ENCODE assay signal across 9 cellular contexts in the genomic region with DNA sequence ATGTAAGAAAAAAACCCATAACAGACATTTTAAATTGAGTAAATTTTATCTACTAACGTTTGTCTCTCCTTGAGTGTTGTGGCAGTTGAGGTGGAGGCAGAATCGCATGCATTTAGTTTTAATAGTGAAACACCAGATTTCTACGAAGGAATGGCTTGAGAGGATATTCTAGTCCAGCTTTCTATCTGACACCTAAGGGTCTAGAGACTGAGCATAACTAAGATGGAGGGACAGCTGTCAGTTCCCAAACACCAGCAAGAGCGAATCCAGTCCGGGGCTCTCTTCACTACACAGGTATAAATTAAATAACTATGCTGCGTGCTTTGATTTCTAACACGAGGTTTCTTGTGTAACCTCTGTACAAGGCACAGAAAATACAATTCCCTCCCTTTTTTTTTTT. TPM values are rescaled to one million over a fixed set of nuclear protein-coding genes. Genes with fewer than 3 reads are reported as not detected.
A peak's percentile ranks its signal among the peaks of the same experiment; 100 is the strongest.
DNase-seq lines count a peak whose midpoint lies in the region; ATAC-seq and TF ChIP-seq lines count a peak whose summit lies in the region.
"Had no signal": no experiment of that assay in that cellular context is flagged by ENCODE, and none has a peak within 500 bp of the region (broad histone marks: within the 10 kb centered on the region; RNA-seq: fewer than 3 reads in every experiment).

No MANE protein-coding gene starts in this region.

- 47 to 52% methylated on average over 7 of the region's 7 CpGs for WGBS in testis, 2 donors

- intact Hi-C loops in testis (cut with DNase I; ENCODE audit: low total_unique reads) = loop anchor here (10.0 kb wide), 2 partner anchors 60 kb away; a partner anchor contains a TSS

- peak overlapping the region; percentile 88 for H3K4me3 ChIP-seq in AG09309 (ENCODE audit: control insufficient read depth, low read depth, low read length)
- peak overlapping the region; percentile 91 for H3K4me3 ChIP-seq in HFF-Myc (replicated peaks; ENCODE audit: low read depth, low read length)
- H3K4me3 ChIP-seq in adipocyte (ENCODE audit: low read length) = peak overlapping the region; percentile 97
- peak overlapping the region; percentile 93 to 98 for H3K4me3 ChIP-seq in mucosa of rectum (ENCODE audit: low read length in 2 of 2)
- no peak overlapping the region for H3K4me3 ChIP-seq in testis

- H3K36me3 ChIP-seq in adipocyte (ENCODE audit: control insufficient read depth, insufficient read depth, low read length, severe bottlenecking) (no peaks in the 10 kb centered on the region), mucosa of rectum (ENCODE audit: control insufficient read depth in 2 of 2, insufficient read depth in 2 of 2, low read length in 2 of 2) (no peaks in the 10 kb centered on the region), testis (ENCODE audit: low read depth, missing control alignments) (no peaks in the 10 kb centered on the region)

- H3K4me1 ChIP-seq in adipocyte (ENCODE audit: control insufficient read depth, insufficient read depth, low read length) (peaks cover 44% of the 10 kb centered on the region), mucosa of rectum (ENCODE audit: control insufficient read depth in 2 of 2, insufficient read depth in 2 of 2, low read length in 2 of 2) (peaks cover 22 to 23% of the 10 kb centered on the region in 2 donors), testis (peaks cover 47% of the 10 kb centered on the region)

- H3K27ac ChIP-seq in mucosa of rectum (ENCODE audit: low read depth in 2 of 2, low read length in 2 of 2) (no peak overlapping the region), testis (peak overlapping the region in 1 of 2 donors; percentile 99)

- ATAC-seq in HG03280 (IDR thresholded peaks at IDR 0.05; ENCODE audit: unreplicated experiment) = no peak
- ATAC-seq in HG02885 (IDR thresholded peaks at IDR 0.05; ENCODE audit: poor library complexity, unreplicated experiment) = no peak

- no peaks in the 10 kb centered on the region for H3K9me3 ChIP-seq in adipocyte (ENCODE audit: control insufficient read depth, low read length)
- H3K9me3 ChIP-seq in mucosa of rectum (ENCODE audit: control insufficient read depth in 2 of 2, low read length in 2 of 2) = no peaks in the 10 kb centered on the region
- no peaks in the 10 kb centered on the region for H3K9me3 ChIP-seq in testis

- H3K9ac ChIP-seq in adipocyte (ENCODE audit: low read length) (peak overlapping the region; percentile 96), mucosa of rectum (ENCODE audit: low read depth in 1 of 2, low read length in 2 of 2) (peak overlapping the region; percentile 54 to 93)

- DNase-seq in AG09309 (ENCODE audit: low read depth) = no peak
- DNase-seq in HFF-Myc (ENCODE audit: extremely low read depth, low read depth) = no peak
- DNase-seq in adipocyte (ENCODE audit: low read depth) = no peak
- no peak for DNase-seq in NCI-H2107 (lab: John Stamatoyannopoulos, UW)
- DNase-seq in testis = no peak
- DNase-seq: stimulated activated CD4-positive, alpha-beta T cell treated with anti-CD3 and anti-CD28 coated beads, Interleukin-12 subunit alpha, Interleukin-12 subunit beta, amount 100 ng/mL, for 4 hours had no signal

- no peaks in the 10 kb centered on the region for H3K27me3 ChIP-seq in adipocyte (replicated peaks; ENCODE audit: control insufficient read depth, insufficient read depth, low read length)
- no peaks in the 10 kb centered on the region for H3K27me3 ChIP-seq in mucosa of rectum (ENCODE audit: control insufficient read depth in 2 of 2, insufficient read depth in 2 of 2, low read length in 2 of 2)
- H3K27me3 ChIP-seq in testis = no peaks in the 10 kb centered on the region

- TF ChIP-seq CTCF in AG09309 (IDR thresholded peaks at IDR 0.05; ENCODE audit: control insufficient read depth, insufficient read depth, low read depth, low read length, missing control alignments) (no peak), HFF-Myc (IDR thresholded peaks at IDR 0.05; ENCODE audit: low read depth, low read length, missing control alignments) (no peak), testis (IDR thresholded peaks at IDR 0.05) (no peak)

- TF ChIP-seq POLR2A in testis (IDR thresholded peaks at IDR 0.05) = no peak

RNA-seq across cellular contexts. Expression of a gene that starts 1.4 kb away (rescaled TPM):
- 10 to 100 TPM; 36.9 to 41.7 TPM for total RNA-seq in testis
- polyA plus RNA-seq in testis (ENCODE audit: insufficient read depth, low read depth, low replicate concordance) = 36.6 TPM

RNA-seq across cellular contexts. Expression of a gene that starts 1.9 kb away (rescaled TPM):
- total RNA-seq in testis = 10 to 100 TPM; 31.8 to 35.6 TPM
- polyA plus RNA-seq in testis (ENCODE audit: insufficient read depth, low read depth, low replicate concordance) = 20.0 TPM

Comparison
In these comparisons a context has a peak if more than half of its experiments do, and no peak if none do; other contexts are left out.
1. H3K4me3 ChIP-seq: peak in AG09309 (single experiment), HFF-Myc (single experiment), adipocyte (single experiment) and mucosa of rectum (2 of 2); none in testis (0 of 2).